ENCODE assay signal across 11 cellular contexts in the genomic region with DNA sequence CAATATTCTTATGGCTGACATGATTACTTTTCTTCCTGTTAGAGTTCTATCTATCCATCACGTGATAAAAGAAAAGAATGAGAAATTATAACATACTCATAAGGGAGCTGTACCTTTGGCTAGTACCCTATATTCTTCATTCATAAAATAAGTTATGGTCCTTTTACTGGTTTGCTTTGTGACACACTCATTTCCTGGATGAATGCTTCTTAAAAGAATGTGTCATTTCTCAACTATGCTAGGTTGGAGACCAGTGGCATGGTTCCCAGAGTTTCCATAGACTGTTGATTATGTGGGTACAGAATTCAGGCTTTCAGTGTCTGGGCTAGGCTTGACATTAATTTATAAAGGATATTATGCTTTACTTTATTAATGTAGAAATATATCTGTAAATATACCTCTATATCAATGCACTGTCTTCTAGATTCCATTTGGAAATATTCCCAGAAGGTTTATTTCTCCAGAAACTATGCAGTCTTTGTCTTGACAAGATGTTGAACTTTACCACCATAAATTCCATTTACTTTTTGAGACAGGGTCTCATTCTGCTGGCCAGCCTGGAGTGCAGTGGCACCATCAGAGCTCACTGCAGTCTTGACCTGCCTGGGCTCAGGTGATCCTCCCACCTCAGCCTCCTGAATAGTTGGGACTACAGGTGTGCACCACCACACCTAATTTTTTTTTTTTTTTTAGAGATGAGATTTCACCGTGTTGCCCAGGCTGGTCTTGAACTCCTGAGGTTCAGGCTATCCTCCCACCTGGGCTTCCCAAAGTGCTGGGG. TPM values are rescaled to one million over a fixed set of nuclear protein-coding genes. Genes with fewer than 3 reads are reported as not detected.
DNase-seq lines count a peak whose midpoint lies in the region; ATAC-seq, FAIRE-seq and TF ChIP-seq lines count a peak whose summit lies in the region.
"Had no signal": no experiment of that assay in that cellular context is flagged by ENCODE, and none has a peak within 500 bp of the region (broad histone marks: within the 10 kb centered on the region; RNA-seq: fewer than 3 reads in every experiment).

No MANE protein-coding gene starts in this region.

- intact Hi-C loops in upper lobe of right lung (cut with DNase I) (no loop called here), HepG2 (cut with micrococcal nuclease; ENCODE audit: unreplicated experiment) (no loop called here)

- H3K27me3 ChIP-seq in upper lobe of right lung = no peaks in the 10 kb centered on the region
- no peaks in the 10 kb centered on the region for H3K27me3 ChIP-seq in HepG2 (ENCODE audit: control insufficient read depth in 1 of 2, insufficient read depth in 2 of 2, low read length in 2 of 2)
- H3K27me3 ChIP-seq: dorsolateral prefrontal cortex had no signal

- H3K4me1 ChIP-seq in upper lobe of right lung = no peaks in the 10 kb centered on the region
- H3K4me1 ChIP-seq in HepG2 (ENCODE audit: insufficient read depth, low read length) = no peaks in the 10 kb centered on the region

- H3K9me3 ChIP-seq in upper lobe of right lung (no peaks in the 10 kb centered on the region), HepG2 (ENCODE audit: low read length) (no peaks in the 10 kb centered on the region)
- H3K9me3 ChIP-seq: left ventricle myocardium inferior had no signal

- H3K79me2 ChIP-seq in HepG2 (ENCODE audit: insufficient read depth, low read length) = no peaks in the 10 kb centered on the region

- TF ChIP-seq EP300 in HepG2 (IDR thresholded peaks at IDR 0.05; ENCODE audit: low read depth in 2 of 2, low read length in 2 of 2) (no peak), HepG2 (CRISPR knock-in tag; IDR thresholded peaks at IDR 0.05; ENCODE audit: borderline replicate concordance) (no peak)

- no peak for TF ChIP-seq RAD21 in HepG2 (CRISPR knock-in tag; IDR thresholded peaks at IDR 0.05)

- ATAC-seq in upper lobe of right lung (peak; percentile 38), HepG2 (no peak)

- H4K20me1 ChIP-seq in HepG2 (ENCODE audit: insufficient read depth, low read length) = no peaks in the 10 kb centered on the region

- H3K4me3 ChIP-seq in upper lobe of right lung (no peak overlapping the region), HepG2 (replicated peaks in 1 of 3; ENCODE audit: insufficient read depth in 1 of 3, low read depth in 2 of 3, low read length in 3 of 3) (no peak overlapping the region)
- H3K4me3 ChIP-seq: dorsolateral prefrontal cortex, left ventricle myocardium inferior had no signal

- 95% methylated on average over 2 of the region's 2 CpGs for WGBS in HepG2 (ENCODE audit: low lambda C conversion rate)

- BruUV-seq in HepG2 (replicated peaks; lab: Mats Ljungman, UMichigan) = no TSS peak

- H2AFZ ChIP-seq in HepG2 (ENCODE audit: low read length) = no peak overlapping the region

- in situ Hi-C loops in HepG2 (cut with HindIII; ENCODE audit: extremely low pct_ligation_motif_present, low pct_unique_long_range_greater_than_20kb) = no loop called here

- CTCF ChIA-PET in HepG2 (lab: Yijun Ruan, JAX; ENCODE audit: low intra/inter-chr PET ratio, low total read pairs) = no interaction called here
- CTCF ChIA-PET in GM10248 (lab: Yijun Ruan, JAX) = no interaction called here

- H3K36me3 ChIP-seq in upper lobe of right lung (peaks cover 6% of the 10 kb centered on the region), HepG2 (replicated peaks in 1 of 2; ENCODE audit: control insufficient read depth in 1 of 2, insufficient read depth in 2 of 2, low read length in 2 of 2) (no peaks in the 10 kb centered on the region)

- no peak overlapping the region for H3K9ac ChIP-seq in HepG2 (ENCODE audit: insufficient read depth, low read depth, low read length)

- TF ChIP-seq POLR2A in HepG2 (IDR thresholded peaks at IDR 0.05; ENCODE audit: insufficient read depth in 1 of 2, low read depth in 2 of 2, low read length in 2 of 2) = no peak

- no peak for FAIRE-seq in HepG2 (lab: Jason Lieb, UNC)

- POLR2A ChIA-PET in HepG2 (lab: Yijun Ruan, JAX) = no interaction called here
- POLR2A ChIA-PET in GM10248 (lab: Yijun Ruan, JAX) = no interaction called here

- H3K27ac ChIP-seq in upper lobe of right lung (no peak overlapping the region), HepG2 (ENCODE audit: extremely low read length, insufficient read depth, low read length) (no peak overlapping the region)
- H3K27ac ChIP-seq: 22Rv1, left ventricle myocardium inferior had no signal

- TF ChIP-seq CTCF in upper lobe of right lung (IDR thresholded peaks at IDR 0.05) (no peak), HepG2 (CRISPR knock-in tag; IDR thresholded peaks at IDR 0.05) (no peak), GM10248 (IDR thresholded peaks at IDR 0.05; ENCODE audit: control extremely low read depth, extremely low read depth, low read depth, missing control alignments) (no peak)

- H3K4me2 ChIP-seq in HepG2 (ENCODE audit: low read depth, low read length) = no peak overlapping the region

- DNase-seq in DMS53 (lab: John Stamatoyannopoulos, UW) (peak; percentile 1), DMS53 treated with DMSO at 0.1 percent for 48 hours (lab: John Stamatoyannopoulos, UW; ENCODE audit: unreplicated experiment) (no peak), amniotic epithelial cell (ENCODE audit: low read depth) (peak; percentile 76), hepatic stellate cell (ENCODE audit: low spot score) (peak; percentile 66), upper lobe of right lung (no peak), HepG2 (ENCODE audit: low spot score) (no peak), GM10248 (ENCODE audit: extremely low spot score) (no peak), inferior parietal cortex (ENCODE audit: extremely low spot score) (no peak)
- DNase-seq: dorsolateral prefrontal cortex, left ventricle myocardium inferior had no signal

TF ChIP-seq in HepG2, 621 proteins besides CTCF, POLR2A, EP300 and RAD21:
- TF ChIP-seq ZNF891 (CRISPR knock-in tag; IDR thresholded peaks at IDR 0.05) (no peak), ZMYM3 (CRISPR knock-in tag; IDR thresholded peaks at IDR 0.05) (no peak), ZNF235 (CRISPR knock-in tag; IDR thresholded peaks at IDR 0.05; ENCODE audit: borderline replicate concordance) (no peak), ZNF12 (CRISPR knock-in tag; IDR thresholded peaks at IDR 0.05) (no peak), ZFP36L2 (CRISPR knock-in tag; IDR thresholded peaks at IDR 0.05) (no peak), MLLT10 (CRISPR knock-in tag; IDR thresholded peaks at IDR 0.05) (no peak)

RNA-seq across cellular contexts. Expression of gene NUDT6, which starts 23.8 kb away (rescaled TPM):
- total RNA-seq in upper lobe of right lung (3.8 TPM), HepG2 (2016; rRNA removed; fragmentation: Illumina TruSeq; extraction: Trizol) (8.3 and 10.6 TPM in 2 replicates)
- total RNA-seq in HepG2 (2016; cell fraction: cytosol; rRNA removed; fragmentation: Illumina TruSeq; extraction: Trizol; ENCODE audit: low read depth) = 2.7 and 3.7 TPM in 2 replicates
- 9.4 and 10.9 TPM in 2 replicates for total RNA-seq in HepG2 (2016; cell fraction: insoluble cytoplasmic fraction; rRNA removed; fragmentation: Illumina TruSeq; extraction: Trizol)
- total RNA-seq in HepG2 (2016; cell fraction: membrane; rRNA removed; fragmentation: Illumina TruSeq; extraction: Trizol) = 3.9 and 5.7 TPM in 2 replicates
- total RNA-seq in HepG2 (2016; cell fraction: nucleus; rRNA removed; fragmentation: Illumina TruSeq; extraction: Trizol) = 6.4 and 8.3 TPM in 2 replicates
- polyA plus RNA-seq in HepG2 (2011; rRNA removed) = 4.5 and 4.8 TPM in 2 replicates
- polyA plus RNA-seq in HepG2 (2011; cell fraction: cytosol; rRNA removed) = 3.8 and 3.9 TPM in 2 replicates
- 2.5 and 3.9 TPM in 2 replicates for polyA plus RNA-seq in HepG2 (2011; cell fraction: nucleus; rRNA removed)
- polyA plus RNA-seq in HepG2 (2012) = 4.0 and 5.9 TPM in 2 replicates
- polyA plus RNA-seq in HepG2 (2016; cell fraction: cytosol; fragmentation: Illumina TruSeq; extraction: Trizol; ENCODE audit: low read depth) = 1.6 and 2.1 TPM in 2 replicates
- 13.8 and 15.6 TPM in 2 replicates for polyA plus RNA-seq in HepG2 (2016; cell fraction: insoluble cytoplasmic fraction; fragmentation: Illumina TruSeq; extraction: Trizol; ENCODE audit: low read depth)
- polyA plus RNA-seq in HepG2 (2016; cell fraction: membrane; fragmentation: Illumina TruSeq; extraction: Trizol; ENCODE audit: low read depth) = 2.3 and 3.2 TPM in 2 replicates
- 9.6 and 10.3 TPM in 2 replicates for polyA plus RNA-seq in HepG2 (2016; cell fraction: nucleus; fragmentation: Illumina TruSeq; extraction: Trizol; ENCODE audit: insufficient read depth, low read depth)
- 3.1 and 3.8 TPM in 2 replicates for polyA minus RNA-seq in HepG2 (2011; rRNA and poly(A)+ RNA removed; ENCODE audit: low replicate concordance)
- polyA minus RNA-seq in HepG2 (2011; cell fraction: cytosol; rRNA and poly(A)+ RNA removed) = 1.4 and 1.6 TPM in 2 replicates
- 9.7 TPM in 2 replicates for polyA minus RNA-seq in HepG2 (2011; cell fraction: nucleus; rRNA and poly(A)+ RNA removed)

Comparison
In these comparisons a context has a peak if more than half of its experiments do, and no peak if none do; other contexts are left out.
1. DNase-seq: peak in DMS53 (single experiment), amniotic epithelial cell (single experiment) and hepatic stellate cell (single experiment); none in DMS53 treated with DMSO at 0.1 percent for 48 hours (single experiment), upper lobe of right lung (single experiment), HepG2 (single experiment), GM10248 (single experiment) and inferior parietal cortex (single experiment).